ENCODE assay signal across 9 cellular contexts in genomic region chr13:50078512-50079277, GRCh38.
DNase-seq lines count a peak whose midpoint lies in the region; ATAC-seq and TF ChIP-seq lines count a peak whose summit lies in the region.
"Had no signal": no experiment of that assay in that cellular context is flagged by ENCODE, and none has a peak within 500 bp of the region (broad histone marks: within the 10 kb centered on the region; RNA-seq: fewer than 3 reads in every experiment).

No MANE protein-coding gene starts in this region.

- peaks cover 47% of the 10 kb centered on the region for H3K36me3 Mint-ChIP-seq in activated naive CD4-positive, alpha-beta T cell treated with anti-CD3 and anti-CD28 coated beads, Interleukin-2, amount 10 ng/mL, durations not matched to agents 7 days and 5 days
- H3K36me3 Mint-ChIP-seq in activated naive CD4-positive, alpha-beta T cell treated with anti-CD3 and anti-CD28 coated beads, Interleukin-2, amount 50 U/mL, for 72 hours: peaks cover 26 to 29% of the 10 kb centered on the region in 2 donors
- peaks cover 27% of the 10 kb centered on the region for H3K36me3 Mint-ChIP-seq in activated CD4-positive, alpha-beta memory T cell treated with anti-CD3 and anti-CD28 coated beads for 36 hours

- no peaks in the 10 kb centered on the region for H3K27me3 Mint-ChIP-seq in activated naive CD4-positive, alpha-beta T cell treated with anti-CD3 and anti-CD28 coated beads, Interleukin-2, amount 10 ng/mL, durations not matched to agents 7 days and 5 days
- peaks cover 10% of the 10 kb centered on the region for H3K27me3 Mint-ChIP-seq in activated CD4-positive, alpha-beta memory T cell treated with anti-CD3 and anti-CD28 coated beads for 36 hours

- H3K27me3 ChIP-seq in iPS-20b (ENCODE audit: insufficient read depth, low read length) (peaks cover 22% of the 10 kb centered on the region), transverse colon (no peaks in the 10 kb centered on the region)

- no peak for DNase-seq in activated naive CD4-positive, alpha-beta T cell treated with anti-CD3 and anti-CD28 coated beads, Interleukin-2, amount 10 ng/mL, durations not matched to agents 7 days and 5 days
- DNase-seq in activated naive CD4-positive, alpha-beta T cell treated with anti-CD3 and anti-CD28 coated beads, Interleukin-2, amount 50 U/mL, for 72 hours (ENCODE audit: low spot score in 2 of 2): no peak
- DNase-seq in activated CD4-positive, alpha-beta memory T cell treated with anti-CD3 and anti-CD28 coated beads for 36 hours: no peak
- DNase-seq in transverse colon: no peak
- DNase-seq in GM19238 (ENCODE audit: insufficient read length, low spot score): no peak
- DNase-seq in NCI-H226: no peak
- DNase-seq: left cardiac atrium had no signal

- no peak for TF ChIP-seq POLR2A in transverse colon (IDR thresholded peaks at IDR 0.05)

- WGBS in transverse colon (ENCODE audit: low coverage in 1 of 2), 2 donors: 36 to 62% methylated on average over 3 of the region's 3 CpGs

- no peak for ATAC-seq in activated naive CD4-positive, alpha-beta T cell treated with anti-CD3 and anti-CD28 coated beads, Interleukin-2, amount 50 U/mL, for 72 hours
- no peak for ATAC-seq in GM18868 (IDR thresholded peaks at IDR 0.05; ENCODE audit: unreplicated experiment)
- ATAC-seq: left cardiac atrium had no signal

- H3K9me3 Mint-ChIP-seq in activated naive CD4-positive, alpha-beta T cell treated with anti-CD3 and anti-CD28 coated beads, Interleukin-2, amount 10 ng/mL, durations not matched to agents 7 days and 5 days: no peaks in the 10 kb centered on the region
- no peaks in the 10 kb centered on the region for H3K9me3 Mint-ChIP-seq in activated naive CD4-positive, alpha-beta T cell treated with anti-CD3 and anti-CD28 coated beads, Interleukin-2, amount 50 U/mL, for 72 hours
- H3K9me3 Mint-ChIP-seq in activated CD4-positive, alpha-beta memory T cell treated with anti-CD3 and anti-CD28 coated beads for 36 hours: no peaks in the 10 kb centered on the region

- peak overlapping the region; percentile 69 for H3K27ac Mint-ChIP-seq in activated naive CD4-positive, alpha-beta T cell treated with anti-CD3 and anti-CD28 coated beads, Interleukin-2, amount 10 ng/mL, durations not matched to agents 7 days and 5 days
- H3K27ac Mint-ChIP-seq in activated naive CD4-positive, alpha-beta T cell treated with anti-CD3 and anti-CD28 coated beads, Interleukin-2, amount 50 U/mL, for 72 hours: no peak overlapping the region
- H3K27ac Mint-ChIP-seq in activated CD4-positive, alpha-beta memory T cell treated with anti-CD3 and anti-CD28 coated beads for 36 hours: no peak overlapping the region

- H3K27ac ChIP-seq in iPS-20b (ENCODE audit: low read length): no peak overlapping the region
- H3K27ac ChIP-seq in transverse colon: peak overlapping the region; percentile 91 to 96 (median 94)

- POLR2A ChIA-PET in activated CD4-positive, alpha-beta memory T cell treated with anti-CD3 and anti-CD28 coated beads for 36 hours (lab: Charles Lee): interaction anchor here (6.3 kb wide), 1 partner anchor 48 kb away, joined by 132 read pairs; no protein-coding TSS in a partner anchor

- H3K4me3 ChIP-seq in iPS-20b (ENCODE audit: low read length) (peak overlapping the region; percentile 86), transverse colon (peak overlapping the region in 3 of 4 donors; percentile 62 to 86 (median 83))

- in situ Hi-C loops in transverse colon (cut with MboI; ENCODE audit: low pct_ligation_motif_present in 1 of 4, low pct_unique_long_range_greater_than_20kb in 1 of 4, low sequenced_read_pairs in 3 of 4): loop anchor here in 2 of 4 donors (25.0 kb wide), 2 partner anchors 459 to 834 kb away; partner anchors contain the start of gene RNASEH2B (in 1 of the 2)

- H3K9ac ChIP-seq in iPS-20b (ENCODE audit: low read depth, low read length): no peak overlapping the region

- H3K4me1 Mint-ChIP-seq in activated naive CD4-positive, alpha-beta T cell treated with anti-CD3 and anti-CD28 coated beads, Interleukin-2, amount 10 ng/mL, durations not matched to agents 7 days and 5 days: peaks cover 50% of the 10 kb centered on the region
- peaks cover 35% of the 10 kb centered on the region for H3K4me1 Mint-ChIP-seq in activated CD4-positive, alpha-beta memory T cell treated with anti-CD3 and anti-CD28 coated beads for 36 hours (ENCODE audit: low read depth)

- H3K9me3 ChIP-seq in iPS-20b (ENCODE audit: insufficient read depth, low read depth, low read length): no peaks in the 10 kb centered on the region
- no peaks in the 10 kb centered on the region for H3K9me3 ChIP-seq in transverse colon

- TF ChIP-seq CTCF in transverse colon (IDR thresholded peaks at IDR 0.05): no peak

- TF ChIP-seq EP300 in transverse colon (IDR thresholded peaks at IDR 0.05; ENCODE audit: low read depth): no peak

- peaks cover 19% of the 10 kb centered on the region; the same call in 1 of the 2 replicates for H3K4me1 ChIP-seq in iPS-20b (ENCODE audit: insufficient read depth, low read length)
- peaks cover 5 to 75% (median 25%) of the 10 kb centered on the region in 4 donors for H3K4me1 ChIP-seq in transverse colon

- H3K36me3 ChIP-seq in iPS-20b (ENCODE audit: insufficient read depth, low read depth, low read length) (no peaks in the 10 kb centered on the region), transverse colon (no peaks in the 10 kb centered on the region)

- intact Hi-C loops in activated CD4-positive, alpha-beta memory T cell treated with anti-CD3 and anti-CD28 coated beads for 36 hours (cut with micrococcal nuclease): no loop called here
- intact Hi-C loops in transverse colon (cut with DNase I; ENCODE audit: low total_unique reads): no loop called here

- CTCF ChIA-PET in activated naive CD4-positive, alpha-beta T cell treated with anti-CD3 and anti-CD28 coated beads, Interleukin-2, amount 10 ng/mL, durations not matched to agents 7 days and 5 days (lab: Charles Lee): interaction anchor here (0.7 to 0.9 kb wide), 3 partner anchors 13 to 102 kb away, joined by 3 to 5 read pairs (median 3); partner anchors contain the start of gene TRIM13
- CTCF ChIA-PET in activated CD4-positive, alpha-beta memory T cell treated with anti-CD3 and anti-CD28 coated beads for 36 hours (lab: Charles Lee): interaction anchor here (0.9 to 5.9 kb wide), 5 partner anchors 10 to 142 kb away, joined by 3 to 51 read pairs (median 5); partner anchors contain the start of genes SPRYD7 and TRIM13

- peak overlapping the region; percentile 92 for H3K4me3 Mint-ChIP-seq in activated naive CD4-positive, alpha-beta T cell treated with anti-CD3 and anti-CD28 coated beads, Interleukin-2, amount 10 ng/mL, durations not matched to agents 7 days and 5 days
- peak overlapping the region; percentile 42 for H3K4me3 Mint-ChIP-seq in activated CD4-positive, alpha-beta memory T cell treated with anti-CD3 and anti-CD28 coated beads for 36 hours
